Comparison of ENCODE assay signal across 8 cellular contexts in genomic region chr1:120142512-120143263, GRCh38. TPM values are rescaled to one million over a fixed set of nuclear protein-coding genes. Genes with fewer than 3 reads are reported as not detected.
DNase-seq lines count a peak whose midpoint lies in the region; ATAC-seq and FAIRE-seq lines count a peak whose summit lies in the region.
"Not testable (repeated sequence)": the region's sequence is repeated elsewhere in the genome, so short reads cannot be mapped to it uniquely, and the experiment has no call there.

No MANE protein-coding gene starts in this region.

- DNase-seq in CMK (ENCODE audit: low read depth) (peak; percentile 50), RCC 7860 (ENCODE audit: low spot score) (peak; percentile 94), dedifferentiated amniotic fluid mesenchymal stem cell (ENCODE audit: extremely low spot score) (peak; percentile 55), naive B cell (peak; percentile 78)
- peak; percentile 94 for DNase-seq in activated CD8-positive, alpha-beta memory T cell treated with anti-CD3 and anti-CD28 coated beads, Interleukin-2, amount 10 ng/mL, durations not matched to agents 7 days and 5 days
- DNase-seq in stimulated activated CD8-positive, alpha-beta memory T cell treated with anti-CD3 and anti-CD28 coated beads, Interleukin-4, amount 100 ng/mL, for 1 hour (ENCODE audit: low read depth in 2 of 2, low spot score in 1 of 2): peak; percentile 6 to 27

- H3K4me1 Mint-ChIP-seq in activated CD8-positive, alpha-beta memory T cell treated with anti-CD3 and anti-CD28 coated beads, Interleukin-2, amount 10 ng/mL, durations not matched to agents 7 days and 5 days: peaks cover 30% of the 10 kb centered on the region
- H3K4me1 Mint-ChIP-seq in naive B cell: peaks cover 18 to 21% (median 19%) of the 10 kb centered on the region in 3 donors

- ATAC-seq in GM21360 (IDR thresholded peaks at IDR 0.05; ENCODE audit: unreplicated experiment) (peak; percentile 96), HG03159 (IDR thresholded peaks at IDR 0.05; ENCODE audit: unreplicated experiment) (peak; percentile 98), naive B cell (ENCODE audit: low read depth in 2 of 2) (peak; percentile 100)
- peak; percentile 90 for ATAC-seq in activated CD8-positive, alpha-beta memory T cell treated with anti-CD3 and anti-CD28 coated beads, Interleukin-2, amount 10 ng/mL, durations not matched to agents 7 days and 5 days

- not testable (repeated sequence) for H3K9me3 Mint-ChIP-seq in activated CD8-positive, alpha-beta memory T cell treated with anti-CD3 and anti-CD28 coated beads, Interleukin-2, amount 10 ng/mL, durations not matched to agents 7 days and 5 days (ENCODE audit: low read depth); naive B cell

- FAIRE-seq in RCC 7860 (lab: Jason Lieb, UNC): peak; percentile 91

- peak overlapping the region; percentile 50 for H3K4me3 Mint-ChIP-seq in activated CD8-positive, alpha-beta memory T cell treated with anti-CD3 and anti-CD28 coated beads, Interleukin-2, amount 10 ng/mL, durations not matched to agents 7 days and 5 days
- H3K4me3 Mint-ChIP-seq in naive B cell: peak overlapping the region in 7 of 8 donors; percentile 27 to 85 (median 77)

- H3K36me3 Mint-ChIP-seq in activated CD8-positive, alpha-beta memory T cell treated with anti-CD3 and anti-CD28 coated beads, Interleukin-2, amount 10 ng/mL, durations not matched to agents 7 days and 5 days; naive B cell: not testable (repeated sequence)

- H3K27ac Mint-ChIP-seq in activated CD8-positive, alpha-beta memory T cell treated with anti-CD3 and anti-CD28 coated beads, Interleukin-2, amount 10 ng/mL, durations not matched to agents 7 days and 5 days: peak overlapping the region; percentile 85
- peak overlapping the region; percentile 57 to 95 (median 76) for H3K27ac Mint-ChIP-seq in naive B cell

- CTCF ChIA-PET in activated CD8-positive, alpha-beta memory T cell treated with anti-CD3 and anti-CD28 coated beads, Interleukin-2, amount 10 ng/mL, durations not matched to agents 7 days and 5 days (lab: Charles Lee): not testable (repeated sequence)

- H3K27me3 Mint-ChIP-seq in activated CD8-positive, alpha-beta memory T cell treated with anti-CD3 and anti-CD28 coated beads, Interleukin-2, amount 10 ng/mL, durations not matched to agents 7 days and 5 days; naive B cell: not testable (repeated sequence)

RNA-seq across cellular contexts. Expression of gene SEC22B, which starts 33.6 kb away (rescaled TPM):
- 10 to 100 TPM; 18.5 to 23.8 TPM for total RNA-seq in activated CD8-positive, alpha-beta memory T cell treated with anti-CD3 and anti-CD28 coated beads, Interleukin-2, amount 10 ng/mL, durations not matched to agents 7 days and 5 days
- 10 to 100 TPM in 5 of 6 donors, 1 to 10 TPM in 1; 9.1 to 21.1 (median 19.5) TPM for polyA plus RNA-seq in naive B cell (ENCODE audit: low read depth in 6 of 6)

Comparison
In these comparisons a context has a peak if more than half of its experiments do, and no peak if none do; other contexts are left out.
1. Peak in every context shown above with its lines: DNase-seq and ATAC-seq.
2. DNase-seq: peak in every context shown above with its lines; median percentile 94 in RCC 7860; 94 in activated CD8-positive, alpha-beta memory T cell treated with anti-CD3 and anti-CD28 coated beads, Interleukin-2, amount 10 ng/mL, durations not matched to agents 7 days and 5 days; 78 in naive B cell; 55 in dedifferentiated amniotic fluid mesenchymal stem cell; 50 in CMK; 16 in stimulated activated CD8-positive, alpha-beta memory T cell treated with anti-CD3 and anti-CD28 coated beads, Interleukin-4, amount 100 ng/mL, for 1 hour.